26 cellular contexts compared by ENCODE assay signal in genomic region chr4:145680902-145681301, GRCh38. TPM values are rescaled to one million over a fixed set of nuclear protein-coding genes. Genes with fewer than 3 reads are reported as not detected.
DNase-seq lines count a peak whose midpoint lies in the region; ATAC-seq, FAIRE-seq and TF ChIP-seq lines count a peak whose summit lies in the region.
"Had no signal": no experiment of that assay in that cellular context is flagged by ENCODE, and none has a peak within 500 bp of the region (broad histone marks: within the 10 kb centered on the region; RNA-seq: fewer than 3 reads in every experiment).

No MANE protein-coding gene starts in this region.

- H4K20me1 ChIP-seq in HCT116 (ENCODE audit: insufficient read depth): no peaks in the 10 kb centered on the region

- FAIRE-seq in small intestine (lab: Jason Lieb, UNC): peak; percentile 33
- FAIRE-seq: HepG2, urothelium cell line had no signal

- peak overlapping the region; percentile 57 for H2AFZ ChIP-seq in HCT116 (ENCODE audit: low read depth, low read length, poor library complexity, severe bottlenecking)

- H3K4me2 ChIP-seq in HCT116 (ENCODE audit: low read length): no peak overlapping the region

- intact Hi-C loops in HCT116 (cut with micrococcal nuclease): no loop called here

- H3K4me1 ChIP-seq in HCT116 (ENCODE audit: control insufficient read depth in 1 of 2, insufficient read depth in 2 of 2, low read length in 2 of 2) (peaks cover 11 to 17% of the 10 kb centered on the region in 2 experiments; a peak in 3 of 4 replicates), small intestine (ENCODE audit: control insufficient read depth in 2 of 2, insufficient read depth in 1 of 2, low read depth in 1 of 2, low read length in 1 of 2) (no peaks in the 10 kb centered on the region)

- no peaks in the 10 kb centered on the region for H3K36me3 ChIP-seq in HCT116 (ENCODE audit: control insufficient read depth in 1 of 2, insufficient read depth in 2 of 2, low read length in 2 of 2)
- no peaks in the 10 kb centered on the region for H3K36me3 ChIP-seq in small intestine (ENCODE audit: control insufficient read depth in 2 of 2, insufficient read depth in 2 of 2, low read length in 2 of 2)
- H3K36me3 ChIP-seq: adrenal gland, brain microvascular endothelial cell, Peyer's patch, right atrium auricular region had no signal

- DNase-seq in HCT116 (ENCODE audit: low read depth, low spot score): no peak
- DNase-seq in astrocyte of the hippocampus (ENCODE audit: low read depth, low spot score): peak; percentile 3
- DNase-seq in myocyte (ENCODE audit: low read depth): peak; percentile 3
- DNase-seq in small intestine: peak; percentile 39
- DNase-seq in inferior parietal cortex (ENCODE audit: extremely low spot score): no peak
- DNase-seq: activated CD4-positive, alpha-beta T cell treated with anti-CD3 and anti-CD28 coated beads, Interleukin-2, amount 50 U/mL, for 1 hour; activated naive CD4-positive, alpha-beta T cell treated with anti-CD3 and anti-CD28 coated beads for 36 hours; brain microvascular endothelial cell; glutamatergic neuron; naive B cell; NCI-H1694; NCI-H526 treated with DMSO at 0.1 percent for 48 hours; Peyer's patch; stimulated activated CD4-positive, alpha-beta T cell treated with anti-CD3 and anti-CD28 coated beads, Interleukin-4, amount 100 ng/mL, for 1 hour; T1000 had no signal

- H3K9ac ChIP-seq in HCT116 (ENCODE audit: low read length): no peak overlapping the region

- WGBS in small intestine, 3 donors: 12 to 59% (median 32%) methylated on average over 1 of the region's 1 CpG

- CTCF ChIA-PET in HCT116 (lab: Charles Lee): no interaction called here

- no peak for ATAC-seq in HCT116
- no peak for ATAC-seq in HG03108 (IDR thresholded peaks at IDR 0.05; ENCODE audit: unreplicated experiment)
- no peak for ATAC-seq in GM18873 (IDR thresholded peaks at IDR 0.05; ENCODE audit: low FRiP score, unreplicated experiment)
- ATAC-seq: HepG2 had no signal

- H3K4me3 ChIP-seq in HCT116 (replicated peaks in 1 of 2; ENCODE audit: low read depth in 1 of 2, low read length in 2 of 2): no peak overlapping the region
- no peak overlapping the region for H3K4me3 ChIP-seq in small intestine (ENCODE audit: low read depth in 1 of 2, low read length in 2 of 2)
- H3K4me3 ChIP-seq: Peyer's patch had no signal

- H3K27ac ChIP-seq in HCT116 (ENCODE audit: low read depth, low read length): no peak overlapping the region
- peak overlapping the region in 1 of 2 donors; percentile 61 for H3K27ac ChIP-seq in small intestine (ENCODE audit: low read depth in 1 of 2, low read length in 1 of 2)

- no peaks in the 10 kb centered on the region for H3K9me2 ChIP-seq in HCT116 (ENCODE audit: insufficient read depth)

- RAD21 ChIA-PET in HCT116 (lab: Charles Lee; ENCODE audit: low non-redundant PET in 1 of 2, low total read pairs in 2 of 2, uncharacterized antibody in 2 of 2, unreplicated experiment in 2 of 2): no interaction called here

- TF ChIP-seq CTCF in HCT116 (IDR thresholded peaks at IDR 0.05 in 2 of 3, conservative IDR thresholded peaks at IDR 0.05 in 1 of 3; ENCODE audit: borderline replicate concordance in 1 of 3, insufficient read depth in 1 of 3, low read depth in 2 of 3, low read length in 2 of 3): no peak

- H3K79me2 ChIP-seq in HCT116 (ENCODE audit: insufficient read depth, low read length): no peaks in the 10 kb centered on the region

- H3K27me3 ChIP-seq in HCT116 (ENCODE audit: insufficient read depth, low read length) (no peaks in the 10 kb centered on the region), small intestine (ENCODE audit: control insufficient read depth in 2 of 2, insufficient read depth in 2 of 2, low read length in 2 of 2) (no peaks in the 10 kb centered on the region)
- H3K27me3 ChIP-seq: adrenal gland, brain microvascular endothelial cell, Peyer's patch, right atrium auricular region had no signal

- POLR2A ChIA-PET in HCT116 (lab: Charles Lee): no interaction called here

- TF ChIP-seq RAD21 in HCT116 (IDR thresholded peaks at IDR 0.05; ENCODE audit: low read depth): no peak

- H3K9me3 ChIP-seq in HCT116 (ENCODE audit: control insufficient read depth in 1 of 2, insufficient read depth in 1 of 2, low read depth in 1 of 2, low read length in 2 of 2): no peaks in the 10 kb centered on the region
- H3K9me3 ChIP-seq in small intestine (ENCODE audit: control insufficient read depth, low read depth): no peaks in the 10 kb centered on the region
- H3K9me3 ChIP-seq: adrenal gland, Peyer's patch had no signal

- no peak for TF ChIP-seq POLR2A in HCT116 (IDR thresholded peaks at IDR 0.05; ENCODE audit: borderline replicate concordance, extremely low read depth, insufficient read depth, insufficient read length)

- BruUV-seq in HCT116 (replicated peaks; lab: Mats Ljungman, UMichigan): no TSS peak

TF ChIP-seq in HCT116, 20 proteins besides CTCF, POLR2A, EP300 and RAD21:
- TF ChIP-seq SP1 (IDR thresholded peaks at IDR 0.05; ENCODE audit: low read depth): no peak
- no peak for TF ChIP-seq ATF3 (IDR thresholded peaks at IDR 0.05)
- no peak for TF ChIP-seq CBX3 (IDR thresholded peaks at IDR 0.05; ENCODE audit: low read depth)
- no peak for TF ChIP-seq REST (IDR thresholded peaks at IDR 0.05; ENCODE audit: low read depth)
- no peak for TF ChIP-seq FOSL1 (IDR thresholded peaks at IDR 0.05; ENCODE audit: low read depth)
- no peak for TF ChIP-seq CEBPB (IDR thresholded peaks at IDR 0.05; ENCODE audit: low read depth)
- TF ChIP-seq POLR2AphosphoS5 (IDR thresholded peaks at IDR 0.05; ENCODE audit: low read depth, low read length): no peak
- TF ChIP-seq SIN3A (IDR thresholded peaks at IDR 0.05; ENCODE audit: low read depth): no peak
- TF ChIP-seq ZFX (IDR thresholded peaks at IDR 0.05): no peak
- no peak for TF ChIP-seq ZNF274 (IDR thresholded peaks at IDR 0.05; ENCODE audit: low read depth, low read length)
- TF ChIP-seq ZBTB33 (IDR thresholded peaks at IDR 0.05; ENCODE audit: extremely low read depth, insufficient replicate concordance, low read length): no peak
- no peak for TF ChIP-seq TCF7L2 (IDR thresholded peaks at IDR 0.05; ENCODE audit: borderline replicate concordance, extremely low read depth, insufficient read depth, insufficient read length)
- TF ChIP-seq SRF (IDR thresholded peaks at IDR 0.05; ENCODE audit: low read depth): no peak
- TF ChIP-seq EZH2 (IDR thresholded peaks at IDR 0.05): no peak
- no peak for TF ChIP-seq YY1 (IDR thresholded peaks at IDR 0.05; ENCODE audit: extremely low read depth, insufficient replicate concordance, low read depth, low read length)
- no peak for TF ChIP-seq EGR1 (IDR thresholded peaks at IDR 0.05; ENCODE audit: low read depth)
- TF ChIP-seq MAX (IDR thresholded peaks at IDR 0.05): no peak
- no peak for TF ChIP-seq EZH2phosphoT487 (IDR thresholded peaks at IDR 0.05; ENCODE audit: borderline replicate concordance)

RNA-seq across cellular contexts. Expression of gene C4orf51, which starts 1.0 kb away (rescaled TPM):
- total RNA-seq in HCT116 (2021; ENCODE audit: unreplicated experiment): not detected
- not detected in 2 replicates for polyA plus RNA-seq in HCT116 (2012)
- total RNA-seq in myocyte: not detected in 2 replicates
- not detected for polyA plus RNA-seq in myocyte (2012)
- polyA plus RNA-seq in small intestine: not detected
- total RNA-seq: activated naive CD4-positive, alpha-beta T cell treated with anti-CD3 and anti-CD28 coated beads for 36 hours; adrenal gland; chondrocyte; HepG2; kidney epithelial cell; lung microvascular endothelial cell; omental fat pad; Peyer's patch; right atrium auricular region had no signal
- polyA plus RNA-seq: adrenal gland, CD14-positive monocyte, HepG2 had no signal

Comparison
In these comparisons a context has a peak if more than half of its experiments do, and no peak if none do; other contexts are left out.
1. DNase-seq: peak in astrocyte of the hippocampus (single experiment), myocyte (single experiment) and small intestine (single experiment); none in HCT116 (single experiment) and inferior parietal cortex (single experiment).